8 cellular contexts compared by ENCODE assay signal in genomic region chr14:93332853-93333630, GRCh38. TPM values are rescaled to one million over a fixed set of nuclear protein-coding genes. Genes with fewer than 3 reads are reported as not detected.
DNase-seq lines count a peak whose midpoint lies in the region; ATAC-seq and TF ChIP-seq lines count a peak whose summit lies in the region.

A gene with protein sequence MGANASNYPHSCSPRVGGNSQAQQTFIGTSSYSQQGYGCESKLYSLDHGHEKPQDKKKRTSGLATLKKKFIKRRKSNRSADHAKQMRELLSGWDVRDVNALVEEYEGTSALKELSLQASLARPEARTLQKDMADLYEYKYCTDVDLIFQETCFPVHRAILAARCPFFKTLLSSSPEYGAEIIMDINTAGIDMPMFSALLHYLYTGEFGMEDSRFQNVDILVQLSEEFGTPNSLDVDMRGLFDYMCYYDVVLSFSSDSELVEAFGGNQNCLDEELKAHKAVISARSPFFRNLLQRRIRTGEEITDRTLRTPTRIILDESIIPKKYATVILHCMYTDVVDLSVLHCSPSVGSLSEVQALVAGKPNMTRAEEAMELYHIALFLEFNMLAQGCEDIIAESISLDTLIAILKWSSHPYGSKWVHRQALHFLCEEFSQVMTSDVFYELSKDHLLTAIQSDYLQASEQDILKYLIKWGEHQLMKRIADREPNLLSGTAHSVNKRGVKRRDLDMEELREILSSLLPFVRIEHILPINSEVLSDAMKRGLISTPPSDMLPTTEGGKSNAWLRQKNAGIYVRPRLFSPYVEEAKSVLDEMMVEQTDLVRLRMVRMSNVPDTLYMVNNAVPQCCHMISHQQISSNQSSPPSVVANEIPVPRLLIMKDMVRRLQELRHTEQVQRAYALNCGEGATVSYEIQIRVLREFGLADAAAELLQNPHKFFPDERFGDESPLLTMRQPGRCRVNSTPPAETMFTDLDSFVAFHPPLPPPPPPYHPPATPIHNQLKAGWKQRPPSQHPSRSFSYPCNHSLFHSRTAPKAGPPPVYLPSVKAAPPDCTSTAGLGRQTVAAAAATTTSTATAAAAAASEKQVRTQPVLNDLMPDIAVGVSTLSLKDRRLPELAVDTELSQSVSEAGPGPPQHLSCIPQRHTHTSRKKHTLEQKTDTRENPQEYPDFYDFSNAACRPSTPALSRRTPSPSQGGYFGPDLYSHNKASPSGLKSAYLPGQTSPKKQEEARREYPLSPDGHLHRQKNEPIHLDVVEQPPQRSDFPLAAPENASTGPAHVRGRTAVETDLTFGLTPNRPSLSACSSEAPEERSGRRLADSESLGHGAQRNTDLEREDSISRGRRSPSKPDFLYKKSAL (minus strand): TSS chr14:93333036. CDS start chr14:93296051, 36,985 bp downstream.

- H3K4me3 ChIP-seq in AG09309 (ENCODE audit: control insufficient read depth, low read depth, low read length): peak within 1 kb of the TSS; percentile 81
- H3K4me3 ChIP-seq in cardiac fibroblast (replicated peaks in 1 of 2; ENCODE audit: low read depth in 2 of 2, low read length in 2 of 2): peak within 1 kb of the TSS; percentile 73

- H3K27me3 Mint-ChIP-seq in activated B cell treated with CpG ODN at 0.5 μM for 24 hours: no peaks in the 10 kb centered on the region
- H3K27me3 Mint-ChIP-seq in immature natural killer cell (ENCODE audit: low read depth in 3 of 3): peaks cover 5 to 11% (median 9%) of the 10 kb centered on the region in 3 donors

- peak; percentile 87 for ATAC-seq in GM19023 (IDR thresholded peaks at IDR 0.05; ENCODE audit: unreplicated experiment)
- peak; percentile 85 for ATAC-seq in HG03196 (IDR thresholded peaks at IDR 0.05; ENCODE audit: unreplicated experiment)
- ATAC-seq in activated B cell treated with CpG ODN at 0.5 μM for 24 hours (ENCODE audit: low read depth): peak; percentile 91

- POLR2A ChIA-PET in activated B cell treated with CpG ODN at 0.5 μM for 24 hours (lab: Charles Lee): interaction anchor here (1.5 kb wide), 1 partner anchor 37 kb away, joined by 3 read pairs; no protein-coding TSS in a partner anchor

- H3K4me1 Mint-ChIP-seq in activated B cell treated with CpG ODN at 0.5 μM for 24 hours (peaks cover 40% of the 10 kb centered on the region), immature natural killer cell (peaks cover 40 to 55% of the 10 kb centered on the region in 2 donors)

- CTCF ChIA-PET in activated B cell treated with CpG ODN at 0.5 μM for 24 hours (lab: Charles Lee): no interaction called here

- peaks cover 5% of the 10 kb centered on the region for H3K9me3 Mint-ChIP-seq in activated B cell treated with CpG ODN at 0.5 μM for 24 hours
- H3K9me3 Mint-ChIP-seq in immature natural killer cell: no peaks in the 10 kb centered on the region

- peak; percentile 29 for TF ChIP-seq CTCF in AG09309 (IDR thresholded peaks at IDR 0.05; ENCODE audit: control insufficient read depth, insufficient read depth, low read depth, low read length, missing control alignments)
- TF ChIP-seq CTCF in activated B cell treated with CpG ODN at 0.5 μM for 24 hours (IDR thresholded peaks at IDR 0.05): no peak
- peak; percentile 15 for TF ChIP-seq CTCF in cardiac fibroblast (IDR thresholded peaks at IDR 0.05; ENCODE audit: low read depth, low read length)

- peak within 1 kb of the TSS; percentile 95 for H3K4me3 Mint-ChIP-seq in activated B cell treated with CpG ODN at 0.5 μM for 24 hours
- H3K4me3 Mint-ChIP-seq in immature natural killer cell: peak within 1 kb of the TSS; percentile 93 to 96 (median 94)

- intact Hi-C loops in activated B cell treated with CpG ODN at 0.5 μM for 24 hours (cut with micrococcal nuclease): loop anchor here (1.0 to 5.0 kb wide), 8 partner anchors 42 to 634 kb away; partner anchors contain the start of genes GOLGA5, GON7, ITPK1 and MOAP1

- DNase-seq in AG09309 (ENCODE audit: low read depth) (peak; percentile 65), NCI-H345 (lab: John Stamatoyannopoulos, UW) (peak; percentile 97), activated B cell treated with CpG ODN at 0.5 μM for 24 hours (peak; percentile 94), cardiac fibroblast (ENCODE audit: low read depth in 2 of 2) (peak; percentile 94), immature natural killer cell (peak; percentile 92 to 94 (median 93)), smooth muscle cell of the brain vasculature (ENCODE audit: low read depth, low spot score) (peak; percentile 85)

- H3K36me3 Mint-ChIP-seq in activated B cell treated with CpG ODN at 0.5 μM for 24 hours (ENCODE audit: low read depth) (peaks cover 10% of the 10 kb centered on the region), immature natural killer cell (no peaks in the 10 kb centered on the region)

- H3K27ac Mint-ChIP-seq in activated B cell treated with CpG ODN at 0.5 μM for 24 hours (peak within 1 kb of the TSS; percentile 90), immature natural killer cell (peak within 1 kb of the TSS; percentile 92 to 97 (median 94))

RNA-seq across cellular contexts. Expression of the gene that starts here (rescaled TPM):
- 34.4 and 41.2 TPM in 2 replicates for total RNA-seq in activated B cell treated with CpG ODN at 0.5 μM for 24 hours
- polyA plus RNA-seq in immature natural killer cell: 10 to 100 TPM in 2 of 3 donors, 1 to 10 TPM in 1; 6.2 to 11.6 (median 10.6) TPM

Comparison
In these comparisons a context has a peak if more than half of its experiments do, and no peak if none do; other contexts are left out.
1. Peak in every context shown above with its lines: DNase-seq, ATAC-seq and H3K4me3 ChIP-seq.